In genomic region chr16:56356276-56357241, GRCh38 we compare ENCODE assay signal across 1 cellular context.
TF ChIP-seq lines count a peak whose summit lies in the region.

No MANE protein-coding gene starts in this region.

TF ChIP-seq in HepG2, 621 proteins besides CTCF, POLR2A, EP300 and RAD21 (continued from another document and continues in another):
- TF ChIP-seq KIAA2018 (CRISPR knock-in tag; IDR thresholded peaks at IDR 0.05; ENCODE audit: borderline replicate concordance): no peak
- no peak; the same call in 1 of the 2 replicates for TF ChIP-seq ATF1 (CRISPR knock-in tag; IDR thresholded peaks at IDR 0.05)
- TF ChIP-seq ZNF234 (CRISPR knock-in tag; conservative IDR thresholded peaks at IDR 0.05): 0 out of 2 replicates have a peak, but pooled peaks have one; percentile 28
- TF ChIP-seq SALL1 (CRISPR knock-in tag; IDR thresholded peaks at IDR 0.05): peak; percentile 81
- no peak for TF ChIP-seq ZNF672 (CRISPR knock-in tag; IDR thresholded peaks at IDR 0.05)
- no peak for TF ChIP-seq IRX3 (CRISPR knock-in tag; IDR thresholded peaks at IDR 0.05; ENCODE audit: borderline replicate concordance, low read depth)
- TF ChIP-seq ZNF160 (CRISPR knock-in tag; IDR thresholded peaks at IDR 0.05): no peak
- peak; percentile 91 for TF ChIP-seq ZNF501 (CRISPR knock-in tag; IDR thresholded peaks at IDR 0.05)
- no peak for TF ChIP-seq ZNF44 (CRISPR knock-in tag; IDR thresholded peaks at IDR 0.05)
- peak; percentile 71 for TF ChIP-seq THRA (CRISPR knock-in tag; IDR thresholded peaks at IDR 0.05; ENCODE audit: borderline replicate concordance)
- TF ChIP-seq CENPBD1 (CRISPR knock-in tag; IDR thresholded peaks at IDR 0.05; ENCODE audit: borderline replicate concordance, low read depth): 0 out of 2 replicates have a peak, but pooled peaks have one; percentile 73
- TF ChIP-seq ZNF770 (CRISPR knock-in tag; IDR thresholded peaks at IDR 0.05): no peak
- TF ChIP-seq MTA1 (CRISPR knock-in tag; IDR thresholded peaks at IDR 0.05; ENCODE audit: borderline replicate concordance): peak; percentile 87; the same call in 1 of the 2 replicates
- TF ChIP-seq ZNF326 (CRISPR knock-in tag; IDR thresholded peaks at IDR 0.05; ENCODE audit: borderline replicate concordance): no peak
- no peak for TF ChIP-seq ZNF275 (CRISPR knock-in tag; IDR thresholded peaks at IDR 0.05; ENCODE audit: borderline replicate concordance)
- TF ChIP-seq ZNF740 (CRISPR knock-in tag; IDR thresholded peaks at IDR 0.05): no peak
- TF ChIP-seq GABPA (IDR thresholded peaks at IDR 0.05; ENCODE audit: low read depth, low read length): no peak
- TF ChIP-seq GABPA (CRISPR knock-in tag; IDR thresholded peaks at IDR 0.05; ENCODE audit: low read depth): peak; percentile 48; the same call in 1 of the 2 replicates
- peak; percentile 31; the same call in 1 of the 2 replicates for TF ChIP-seq NFYB (CRISPR knock-in tag; IDR thresholded peaks at IDR 0.05)
- no peak for TF ChIP-seq ZNF720 (CRISPR knock-in tag; IDR thresholded peaks at IDR 0.05)
- TF ChIP-seq ZNF850 (CRISPR knock-in tag; conservative IDR thresholded peaks at IDR 0.05): no peak
- no peak for TF ChIP-seq SRF (IDR thresholded peaks at IDR 0.05; ENCODE audit: low read depth, low read length)
- TF ChIP-seq ZNF569 (CRISPR knock-in tag; IDR thresholded peaks at IDR 0.05; ENCODE audit: borderline replicate concordance): no peak
- no peak for TF ChIP-seq MAFG (CRISPR knock-in tag; IDR thresholded peaks at IDR 0.05)
- no peak for TF ChIP-seq PCBP1 (IDR thresholded peaks at IDR 0.05; ENCODE audit: borderline replicate concordance, low read depth, low read length)
- no peak for TF ChIP-seq ZFP36L1 (CRISPR knock-in tag; IDR thresholded peaks at IDR 0.05)
- no peak for TF ChIP-seq SUZ12 (IDR thresholded peaks at IDR 0.05; ENCODE audit: low read depth, low read length)
- peak; percentile 91 for TF ChIP-seq ZNF691 (CRISPR knock-in tag; IDR thresholded peaks at IDR 0.05; ENCODE audit: borderline replicate concordance, low read depth)
- no peak for TF ChIP-seq GPN1 (CRISPR knock-in tag; IDR thresholded peaks at IDR 0.05; ENCODE audit: borderline replicate concordance)
- TF ChIP-seq TFDP1 (CRISPR knock-in tag; IDR thresholded peaks at IDR 0.05; ENCODE audit: borderline replicate concordance): peak; percentile 90
- 0 out of 2 replicates have a peak, but pooled peaks have one; percentile 54 for TF ChIP-seq RCOR2 (CRISPR knock-in tag; IDR thresholded peaks at IDR 0.05)
- no peak; the same call in 1 of the 2 replicates for TF ChIP-seq ZBTB26 (CRISPR knock-in tag; IDR thresholded peaks at IDR 0.05; ENCODE audit: borderline replicate concordance)
- no peak for TF ChIP-seq SMYD3 (CRISPR knock-in tag; IDR thresholded peaks at IDR 0.05)
- TF ChIP-seq ZNF609 (CRISPR knock-in tag; IDR thresholded peaks at IDR 0.05; ENCODE audit: borderline replicate concordance): peak; percentile 42
